ENCODE assay signal across 16 cellular contexts in the genomic region with DNA sequence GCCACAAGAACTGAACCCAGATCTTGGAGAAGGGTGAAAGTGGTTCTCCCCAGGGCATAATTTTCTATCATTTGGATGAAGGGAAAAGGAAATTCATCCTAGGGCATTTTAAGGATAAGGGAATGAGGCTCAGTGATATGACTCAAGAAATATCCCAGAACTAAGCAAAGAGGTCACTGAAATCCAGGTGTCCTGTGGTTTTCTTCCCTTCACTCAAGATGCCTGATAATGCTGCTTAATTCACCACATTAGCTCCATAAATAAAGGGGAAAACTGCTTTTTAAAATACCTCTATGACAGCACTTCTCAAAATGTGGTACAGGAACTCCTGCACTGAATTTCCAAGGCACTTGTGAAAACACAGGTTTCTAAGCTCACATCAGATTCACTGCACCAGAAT. TPM values are rescaled to one million over a fixed set of nuclear protein-coding genes. Genes with fewer than 3 reads are reported as not detected.
A peak's percentile ranks its signal among the peaks of the same experiment; 100 is the strongest.
DNase-seq lines count a peak whose midpoint lies in the region; ATAC-seq and TF ChIP-seq lines count a peak whose summit lies in the region.
"Had no signal": no experiment of that assay in that cellular context is flagged by ENCODE, and none has a peak within 500 bp of the region (broad histone marks: within the 10 kb centered on the region; RNA-seq: fewer than 3 reads in every experiment).

No MANE protein-coding gene starts in this region.

- H3K27me3 ChIP-seq in body of pancreas (no peaks in the 10 kb centered on the region), mononuclear cell (ENCODE audit: insufficient read depth, low read length) (no peaks in the 10 kb centered on the region)
- H3K27me3 ChIP-seq: pancreas had no signal

- no peaks in the 10 kb centered on the region for H3K9me3 Mint-ChIP-seq in stimulated activated naive CD8-positive, alpha-beta T cell treated with anti-CD3 and anti-CD28 coated beads, Interleukin-15, Interleukin-2, amounts not matched to agents 100 ng/mL and 50 ng/mL, for 24 hours
- H3K9me3 Mint-ChIP-seq: stimulated activated naive B cell treated with anti-CD40 and anti-IgM and Interleukin-4, amounts not matched to agents 10 μg/mL and 1 μg/mL and 100 μg/mL, for 72 hours had no signal

- H3K27ac ChIP-seq in body of pancreas, result peak overlapping the region in 3 of 4 donors; percentile 4 to 35 (median 8)
- H3K27ac ChIP-seq: pancreas had no signal

- no peaks in the 10 kb centered on the region for H3K9me3 ChIP-seq in body of pancreas
- H3K9me3 ChIP-seq in mononuclear cell (ENCODE audit: low read depth, low read length), result no peaks in the 10 kb centered on the region
- H3K9me3 ChIP-seq: pancreas had no signal

- no peak for TF ChIP-seq POLR2A in body of pancreas (IDR thresholded peaks at IDR 0.05)

- ATAC-seq in stimulated activated naive CD8-positive, alpha-beta T cell treated with anti-CD3 and anti-CD28 coated beads, Interleukin-15, Interleukin-2, amounts not matched to agents 100 U/mL and 50 U/mL, for 24 hours, result no peak
- ATAC-seq in body of pancreas, result no peak
- no peak for ATAC-seq in HG03196 (IDR thresholded peaks at IDR 0.05; ENCODE audit: unreplicated experiment)
- ATAC-seq in HG03378 (IDR thresholded peaks at IDR 0.05; ENCODE audit: unreplicated experiment), result no peak
- ATAC-seq: pancreas; PC-3; stimulated activated naive B cell treated with anti-CD40 and anti-IgM and Interleukin-4, amounts not matched to agents 10 μg/mL and 1 μg/mL and 100 μg/mL, for 72 hours had no signal

- no peaks in the 10 kb centered on the region for H3K36me3 ChIP-seq in body of pancreas (replicated peaks in 1 of 2; ENCODE audit: insufficient read depth in 1 of 2, low read depth in 2 of 2)
- H3K36me3 ChIP-seq: pancreas had no signal

- H3K36me3 Mint-ChIP-seq in stimulated activated naive CD8-positive, alpha-beta T cell treated with anti-CD3 and anti-CD28 coated beads, Interleukin-15, Interleukin-2, amounts not matched to agents 100 ng/mL and 50 ng/mL, for 24 hours (ENCODE audit: low read depth), result no peaks in the 10 kb centered on the region
- H3K36me3 Mint-ChIP-seq: stimulated activated naive B cell treated with anti-CD40 and anti-IgM and Interleukin-4, amounts not matched to agents 10 μg/mL and 1 μg/mL and 100 μg/mL, for 72 hours had no signal

- peak overlapping the region; percentile 47 for H3K4me3 Mint-ChIP-seq in stimulated activated naive CD8-positive, alpha-beta T cell treated with anti-CD3 and anti-CD28 coated beads, Interleukin-15, Interleukin-2, amounts not matched to agents 100 ng/mL and 50 ng/mL, for 24 hours
- H3K4me3 Mint-ChIP-seq: stimulated activated naive B cell treated with anti-CD40 and anti-IgM and Interleukin-4, amounts not matched to agents 10 μg/mL and 1 μg/mL and 100 μg/mL, for 72 hours had no signal

- H3K4me1 ChIP-seq in body of pancreas, result peaks cover 42% of the 10 kb centered on the region
- H3K4me1 ChIP-seq in mononuclear cell (ENCODE audit: insufficient read depth, low read length), result peaks cover 89% of the 10 kb centered on the region

- H3K27me3 Mint-ChIP-seq in stimulated activated naive CD8-positive, alpha-beta T cell treated with anti-CD3 and anti-CD28 coated beads, Interleukin-15, Interleukin-2, amounts not matched to agents 100 ng/mL and 50 ng/mL, for 24 hours, result peaks cover 4% of the 10 kb centered on the region
- H3K27me3 Mint-ChIP-seq: stimulated activated naive B cell treated with anti-CD40 and anti-IgM and Interleukin-4, amounts not matched to agents 10 μg/mL and 1 μg/mL and 100 μg/mL, for 72 hours had no signal

- no peak for DNase-seq in stimulated activated naive CD8-positive, alpha-beta T cell treated with anti-CD3 and anti-CD28 coated beads, Interleukin-15, Interleukin-2, amounts not matched to agents 100 U/mL and 50 U/mL, for 24 hours
- DNase-seq in body of pancreas (no peak), occipital lobe (lab: John Stamatoyannopoulos, UW) (no peak)
- no peak for DNase-seq in central memory CD4-positive, alpha-beta T cell
- DNase-seq: amniotic stem cell; effector memory CD4-positive, alpha-beta T cell; NCI-H510A; pancreas; PC-3; stimulated activated CD4-positive, alpha-beta T cell treated with anti-CD3 and anti-CD28 coated beads, Interleukin-2, amount 100 ng/mL, for 24 hours; stimulated activated naive B cell treated with anti-CD40 and anti-IgM and Interleukin-4, amounts not matched to agents 10 μg/mL and 1 μg/mL and 100 μg/mL, for 72 hours had no signal

- no peak for TF ChIP-seq CTCF in body of pancreas (IDR thresholded peaks at IDR 0.05)

- peak overlapping the region; percentile 42 for H3K27ac Mint-ChIP-seq in stimulated activated naive CD8-positive, alpha-beta T cell treated with anti-CD3 and anti-CD28 coated beads, Interleukin-15, Interleukin-2, amounts not matched to agents 100 ng/mL and 50 ng/mL, for 24 hours
- H3K27ac Mint-ChIP-seq: stimulated activated naive B cell treated with anti-CD40 and anti-IgM and Interleukin-4, amounts not matched to agents 10 μg/mL and 1 μg/mL and 100 μg/mL, for 72 hours; T-helper 2 cell treated with Interferon-gamma antibody and Interleukin-4, amounts not matched to agents 5 μg/mL and 100 μg/mL, for 36 hours had no signal

- intact Hi-C loops in body of pancreas (cut with DNase I), result no loop called here

- H3K4me3 ChIP-seq in body of pancreas (no peak overlapping the region), mononuclear cell (ENCODE audit: low read length) (peak overlapping the region; percentile 12)
- H3K4me3 ChIP-seq: pancreas had no signal

- peaks cover 75% of the 10 kb centered on the region for H3K4me1 Mint-ChIP-seq in stimulated activated naive CD8-positive, alpha-beta T cell treated with anti-CD3 and anti-CD28 coated beads, Interleukin-15, Interleukin-2, amounts not matched to agents 100 ng/mL and 50 ng/mL, for 24 hours (ENCODE audit: low read depth)

RNA-seq across cellular contexts. Expression of a gene that starts 2.7 kb away (rescaled TPM):
- total RNA-seq in body of pancreas (1 to 10 TPM; 2.3 to 3.9 TPM), mononuclear cell (30.7 TPM), occipital lobe (8.4 TPM)

RNA-seq across cellular contexts. Expression of a gene that starts 28.7 kb away (rescaled TPM):
- 1 to 10 TPM in 1 of 2 donors, not detected in 1; 1.6 TPM for total RNA-seq in body of pancreas
- 99.4 TPM for total RNA-seq in mononuclear cell
- total RNA-seq in occipital lobe, result 5.0 TPM

RNA-seq across cellular contexts. Expression of a gene that starts 47.3 kb away (rescaled TPM):
- total RNA-seq in body of pancreas (not detected), mononuclear cell (0.10 TPM), occipital lobe (2.0 TPM)
- total RNA-seq: pancreas, PC-3 had no signal

Comparison
In these comparisons a context has a peak if more than half of its experiments do, and no peak if none do; other contexts are left out.
1. RNA of a gene that starts 28.7 kb away (total RNA-seq): 99.4 TPM in mononuclear cell (single experiment); 5.0 TPM in occipital lobe (single experiment) and 1.6 TPM in body of pancreas; every median in the first group is over 10 times any median in the second.